ENCODE assay signal across 2 cellular contexts in the genomic region with DNA sequence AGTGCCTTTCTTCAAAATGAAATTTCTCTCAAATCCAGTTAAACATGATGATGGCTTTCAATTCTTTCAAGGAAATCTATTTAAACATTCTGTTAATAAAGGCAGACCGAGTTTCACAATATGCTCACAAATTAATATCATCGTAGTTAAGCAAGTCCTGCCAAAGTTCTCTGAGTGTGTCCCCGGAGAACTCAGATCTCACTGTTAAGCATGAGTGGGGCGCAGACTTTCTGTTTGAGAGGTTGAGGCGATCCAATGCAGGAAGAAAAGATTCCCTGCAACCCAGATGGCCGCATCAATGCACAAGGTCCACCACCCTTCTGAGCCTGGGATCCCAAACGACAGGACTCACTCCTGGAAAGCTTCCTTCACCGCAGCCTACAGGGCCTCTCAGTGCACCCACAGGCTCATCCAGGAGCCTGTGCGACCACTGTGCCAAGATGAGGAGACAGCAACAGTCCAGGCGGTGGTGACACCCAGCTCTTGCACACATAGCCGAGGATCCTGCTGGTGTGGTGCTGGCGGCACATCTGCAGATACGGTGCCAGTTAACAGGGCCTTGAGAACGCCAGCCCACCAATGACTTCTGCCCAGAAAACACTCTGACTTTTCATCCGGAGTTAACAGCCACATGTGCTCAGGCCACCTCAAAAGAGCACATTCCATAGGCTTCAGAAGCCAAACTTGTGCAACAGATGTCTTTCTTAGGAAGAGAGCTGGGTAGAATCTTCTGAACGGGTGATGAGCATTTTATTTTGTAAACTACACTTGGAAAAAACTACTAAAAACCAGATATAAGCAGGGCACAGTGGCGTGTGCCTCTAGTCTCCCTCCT.
TF ChIP-seq lines count a peak whose summit lies in the region.

No MANE protein-coding gene starts in this region.

TF ChIP-seq in WTC11, 78 proteins besides CTCF, POLR2A, EP300 and RAD21:
- TF ChIP-seq, protein P1, sequence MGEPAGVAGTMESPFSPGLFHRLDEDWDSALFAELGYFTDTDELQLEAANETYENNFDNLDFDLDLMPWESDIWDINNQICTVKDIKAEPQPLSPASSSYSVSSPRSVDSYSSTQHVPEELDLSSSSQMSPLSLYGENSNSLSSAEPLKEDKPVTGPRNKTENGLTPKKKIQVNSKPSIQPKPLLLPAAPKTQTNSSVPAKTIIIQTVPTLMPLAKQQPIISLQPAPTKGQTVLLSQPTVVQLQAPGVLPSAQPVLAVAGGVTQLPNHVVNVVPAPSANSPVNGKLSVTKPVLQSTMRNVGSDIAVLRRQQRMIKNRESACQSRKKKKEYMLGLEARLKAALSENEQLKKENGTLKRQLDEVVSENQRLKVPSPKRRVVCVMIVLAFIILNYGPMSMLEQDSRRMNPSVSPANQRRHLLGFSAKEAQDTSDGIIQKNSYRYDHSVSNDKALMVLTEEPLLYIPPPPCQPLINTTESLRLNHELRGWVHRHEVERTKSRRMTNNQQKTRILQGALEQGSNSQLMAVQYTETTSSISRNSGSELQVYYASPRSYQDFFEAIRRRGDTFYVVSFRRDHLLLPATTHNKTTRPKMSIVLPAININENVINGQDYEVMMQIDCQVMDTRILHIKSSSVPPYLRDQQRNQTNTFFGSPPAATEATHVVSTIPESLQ (CRISPR knock-in tag; IDR thresholded peaks at IDR 0.05), result no peak
- TF ChIP-seq, protein P2, sequence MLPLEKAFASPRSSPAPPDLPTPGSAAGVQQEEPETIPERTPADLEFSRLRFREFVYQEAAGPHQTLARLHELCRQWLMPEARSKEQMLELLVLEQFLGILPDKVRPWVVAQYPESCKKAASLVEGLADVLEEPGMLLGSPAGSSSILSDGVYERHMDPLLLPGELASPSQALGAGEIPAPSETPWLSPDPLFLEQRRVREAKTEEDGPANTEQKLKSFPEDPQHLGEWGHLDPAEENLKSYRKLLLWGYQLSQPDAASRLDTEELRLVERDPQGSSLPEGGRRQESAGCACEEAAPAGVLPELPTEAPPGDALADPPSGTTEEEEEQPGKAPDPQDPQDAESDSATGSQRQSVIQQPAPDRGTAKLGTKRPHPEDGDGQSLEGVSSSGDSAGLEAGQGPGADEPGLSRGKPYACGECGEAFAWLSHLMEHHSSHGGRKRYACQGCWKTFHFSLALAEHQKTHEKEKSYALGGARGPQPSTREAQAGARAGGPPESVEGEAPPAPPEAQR (CRISPR knock-in tag; IDR thresholded peaks at IDR 0.05), result no peak
- TF ChIP-seq ELF4 (CRISPR knock-in tag; IDR thresholded peaks at IDR 0.05; ENCODE audit: low read depth) (no peak), TEAD1 (CRISPR knock-in tag; IDR thresholded peaks at IDR 0.05) (no peak), ZNF416 (CRISPR knock-in tag; IDR thresholded peaks at IDR 0.05) (no peak), JAZF1 (CRISPR knock-in tag; IDR thresholded peaks at IDR 0.05) (no peak), OVOL2 (CRISPR knock-in tag; IDR thresholded peaks at IDR 0.05; ENCODE audit: borderline replicate concordance) (no peak), SMAD4 (CRISPR knock-in tag; IDR thresholded peaks at IDR 0.05) (no peak), ZNF121 (CRISPR knock-in tag; IDR thresholded peaks at IDR 0.05) (no peak), KAT7 (CRISPR knock-in tag; IDR thresholded peaks at IDR 0.05; ENCODE audit: borderline replicate concordance) (no peak)
- TF ChIP-seq, protein P3, sequence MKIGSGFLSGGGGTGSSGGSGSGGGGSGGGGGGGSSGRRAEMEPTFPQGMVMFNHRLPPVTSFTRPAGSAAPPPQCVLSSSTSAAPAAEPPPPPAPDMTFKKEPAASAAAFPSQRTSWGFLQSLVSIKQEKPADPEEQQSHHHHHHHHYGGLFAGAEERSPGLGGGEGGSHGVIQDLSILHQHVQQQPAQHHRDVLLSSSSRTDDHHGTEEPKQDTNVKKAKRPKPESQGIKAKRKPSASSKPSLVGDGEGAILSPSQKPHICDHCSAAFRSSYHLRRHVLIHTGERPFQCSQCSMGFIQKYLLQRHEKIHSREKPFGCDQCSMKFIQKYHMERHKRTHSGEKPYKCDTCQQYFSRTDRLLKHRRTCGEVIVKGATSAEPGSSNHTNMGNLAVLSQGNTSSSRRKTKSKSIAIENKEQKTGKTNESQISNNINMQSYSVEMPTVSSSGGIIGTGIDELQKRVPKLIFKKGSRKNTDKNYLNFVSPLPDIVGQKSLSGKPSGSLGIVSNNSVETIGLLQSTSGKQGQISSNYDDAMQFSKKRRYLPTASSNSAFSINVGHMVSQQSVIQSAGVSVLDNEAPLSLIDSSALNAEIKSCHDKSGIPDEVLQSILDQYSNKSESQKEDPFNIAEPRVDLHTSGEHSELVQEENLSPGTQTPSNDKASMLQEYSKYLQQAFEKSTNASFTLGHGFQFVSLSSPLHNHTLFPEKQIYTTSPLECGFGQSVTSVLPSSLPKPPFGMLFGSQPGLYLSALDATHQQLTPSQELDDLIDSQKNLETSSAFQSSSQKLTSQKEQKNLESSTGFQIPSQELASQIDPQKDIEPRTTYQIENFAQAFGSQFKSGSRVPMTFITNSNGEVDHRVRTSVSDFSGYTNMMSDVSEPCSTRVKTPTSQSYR (CRISPR knock-in tag; IDR thresholded peaks at IDR 0.05), result no peak
- TF ChIP-seq, protein P4, sequence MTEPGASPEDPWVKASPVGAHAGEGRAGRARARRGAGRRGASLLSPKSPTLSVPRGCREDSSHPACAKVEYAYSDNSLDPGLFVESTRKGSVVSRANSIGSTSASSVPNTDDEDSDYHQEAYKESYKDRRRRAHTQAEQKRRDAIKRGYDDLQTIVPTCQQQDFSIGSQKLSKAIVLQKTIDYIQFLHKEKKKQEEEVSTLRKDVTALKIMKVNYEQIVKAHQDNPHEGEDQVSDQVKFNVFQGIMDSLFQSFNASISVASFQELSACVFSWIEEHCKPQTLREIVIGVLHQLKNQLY (CRISPR knock-in tag; IDR thresholded peaks at IDR 0.05), result no peak
- TF ChIP-seq, protein P5, sequence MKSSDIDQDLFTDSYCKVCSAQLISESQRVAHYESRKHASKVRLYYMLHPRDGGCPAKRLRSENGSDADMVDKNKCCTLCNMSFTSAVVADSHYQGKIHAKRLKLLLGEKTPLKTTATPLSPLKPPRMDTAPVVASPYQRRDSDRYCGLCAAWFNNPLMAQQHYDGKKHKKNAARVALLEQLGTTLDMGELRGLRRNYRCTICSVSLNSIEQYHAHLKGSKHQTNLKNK (CRISPR knock-in tag; IDR thresholded peaks at IDR 0.05), result no peak
TF ChIP-seq in WTC11: peak in this region for 0.

TF ChIP-seq in GM12891, 5 proteins besides CTCF, POLR2A, EP300 and RAD21:
- no peak for TF ChIP-seq TAF1 (IDR thresholded peaks at IDR 0.05; ENCODE audit: low read depth, low read length)
- TF ChIP-seq SPI1 (IDR thresholded peaks at IDR 0.05; ENCODE audit: low read depth, low read length), result no peak
- TF ChIP-seq POLR2AphosphoS5 (IDR thresholded peaks at IDR 0.05; ENCODE audit: low read depth, low read length), result no peak
- no peak for TF ChIP-seq POU2F2 (IDR thresholded peaks at IDR 0.05; ENCODE audit: low read depth, low read length)
- TF ChIP-seq PAX5 (IDR thresholded peaks at IDR 0.05; ENCODE audit: insufficient read depth, low read length, severe bottlenecking), result no peak
